In genomic region chr5:158606228-158606627, GRCh38 we compare ENCODE assay signal across 22 cellular contexts.
"Had no signal": no experiment of that assay in that cellular context is flagged by ENCODE, and none has a peak within 500 bp of the region (broad histone marks: within the 10 kb centered on the region; RNA-seq: fewer than 3 reads in every experiment).

No MANE protein-coding gene starts in this region.

- H3K27ac ChIP-seq: ascending aorta, breast epithelium, coronary artery, heart left ventricle, left lung, tibial nerve had no signal

- H3K36me3 ChIP-seq: ascending aorta, breast epithelium, heart left ventricle, left lung, tibial nerve had no signal

- H3K9me3 ChIP-seq: ascending aorta, breast epithelium, heart left ventricle, left lung, tibial nerve had no signal

- H3K4me1 ChIP-seq: ascending aorta, breast epithelium, heart left ventricle, left lung, tibial nerve had no signal

- H3K4me3 ChIP-seq: ascending aorta, breast epithelium, coronary artery, heart left ventricle, left lung, tibial nerve had no signal

- DNase-seq: activated CD4-positive, alpha-beta T cell treated with anti-CD3 and anti-CD28 coated beads, Interleukin-2, amount 50 U/mL, for 1 hour; activated CD4-positive, CD25-positive, alpha-beta regulatory T cell treated with anti-CD3 and anti-CD28 coated beads, Interleukin-2, amount 50 U/mL, for 72 hours; activated CD8-positive, alpha-beta memory T cell treated with anti-CD3 and anti-CD28 coated beads, Interleukin-2, amount 50 U/mL, for 4 hours; activated effector memory CD4-positive, alpha-beta T cell treated with Interleukin-2 at 50 U/mL for 16 hours; activated naive CD4-positive, alpha-beta T cell treated with anti-CD3 and anti-CD28 coated beads, Interleukin-2, amount 10 ng/mL, durations not matched to agents 7 days and 5 days; activated T-cell treated with anti-CD3 and anti-CD28 coated beads, Interleukin-2, amount 50 U/mL, for 4 hours; effector CD4-positive, alpha-beta T cell; heart left ventricle; kidney; left lung; midbrain; nucleus accumbens; stimulated activated CD4-positive, alpha-beta T cell treated with anti-CD3 and anti-CD28 coated beads, Interleukin-12 subunit alpha, Interleukin-12 subunit beta, amount 100 ng/mL, for 4 hours; stimulated activated CD4-positive, alpha-beta T cell treated with anti-CD3 and anti-CD28 coated beads, Interleukin-1b, Interleukin-23, amount 100 ng/mL, for 48 hours; stimulated activated CD8-positive, alpha-beta memory T cell treated with anti-CD3 and anti-CD28 coated beads, Interleukin-4, amount 100 ng/mL, for 48 hours; stimulated activated naive CD8-positive, alpha-beta T cell treated with anti-CD3 and anti-CD28 coated beads, Interleukin-15, Interleukin-2, amounts not matched to agents 100 U/mL and 50 U/mL, for 24 hours had no signal

- H3K27me3 ChIP-seq: ascending aorta, breast epithelium, heart left ventricle, left lung, tibial nerve had no signal

- ATAC-seq: activated T-cell treated with anti-CD3 and anti-CD28 coated beads, Interleukin-2, amount 50 U/mL, for 4 hours; heart left ventricle; left lung; stimulated activated naive CD8-positive, alpha-beta T cell treated with anti-CD3 and anti-CD28 coated beads, Interleukin-15, Interleukin-2, amounts not matched to agents 100 U/mL and 50 U/mL, for 24 hours had no signal

- FAIRE-seq: frontal cortex, kidney, urothelium cell line had no signal
